Comparison of ENCODE assay signal across 1 cellular context in the genomic region with DNA sequence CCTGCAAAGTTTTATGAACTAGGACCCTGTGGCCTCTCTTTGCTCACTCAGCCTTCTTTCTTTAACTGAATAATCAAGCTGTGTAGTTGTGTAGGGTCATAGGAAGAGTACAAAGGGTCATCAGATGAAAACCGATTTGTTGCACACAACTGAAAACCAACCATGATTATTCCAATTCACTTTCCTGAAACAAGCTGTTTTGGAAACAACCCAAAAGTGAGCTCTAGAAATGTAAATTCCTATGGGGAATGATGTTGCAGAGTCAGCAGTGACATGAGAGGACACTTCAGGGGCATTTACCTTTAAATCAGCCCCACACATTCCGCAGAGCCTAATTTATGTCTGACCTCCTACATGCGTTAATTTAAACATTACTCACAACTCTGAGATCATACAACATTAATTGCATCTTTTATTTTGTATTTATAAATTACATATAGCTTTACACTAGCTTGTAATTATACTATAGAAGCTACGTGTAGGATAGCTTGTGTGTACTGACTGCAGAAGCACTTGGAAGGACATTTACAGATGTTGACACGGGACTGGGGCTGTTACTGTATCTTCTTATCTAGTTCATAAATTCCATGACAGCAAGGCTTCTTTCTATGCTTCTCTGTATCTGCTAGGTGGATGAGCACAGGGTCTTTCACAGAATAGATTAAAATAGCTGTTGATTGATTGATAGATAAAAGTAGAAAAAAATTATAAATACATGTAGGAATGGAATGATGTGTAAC.
TF ChIP-seq lines count a peak whose summit lies in the region.

No MANE protein-coding gene starts in this region.

TF ChIP-seq in HepG2, 621 proteins besides CTCF, POLR2A, EP300 and RAD21 (continued from another document):
- TF ChIP-seq, protein P1, sequence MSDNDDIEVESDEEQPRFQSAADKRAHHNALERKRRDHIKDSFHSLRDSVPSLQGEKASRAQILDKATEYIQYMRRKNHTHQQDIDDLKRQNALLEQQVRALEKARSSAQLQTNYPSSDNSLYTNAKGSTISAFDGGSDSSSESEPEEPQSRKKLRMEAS (IDR thresholded peaks at IDR 0.05): no peak
- TF ChIP-seq SRSF1 (optimal IDR thresholded peaks at IDR 0.05; ENCODE audit: low read depth, low read length) (no peak), MXI1 (IDR thresholded peaks at IDR 0.05; ENCODE audit: borderline replicate concordance, low read depth, low read length) (no peak)
